In genomic region chr6:156848123-156848522, GRCh38 we compare ENCODE assay signal across 15 cellular contexts.
DNase-seq lines count a peak whose midpoint lies in the region; ATAC-seq, FAIRE-seq and TF ChIP-seq lines count a peak whose summit lies in the region.
"Had no signal": no experiment of that assay in that cellular context is flagged by ENCODE, and none has a peak within 500 bp of the region (broad histone marks: within the 10 kb centered on the region; RNA-seq: fewer than 3 reads in every experiment).

No MANE protein-coding gene starts in this region.

- in situ Hi-C loops in HepG2 (cut with HindIII; ENCODE audit: extremely low pct_ligation_motif_present, low pct_unique_long_range_greater_than_20kb): no loop called here

- DNase-seq in CD4-positive, alpha-beta T cell: no peak
- DNase-seq in naive thymus-derived CD8-positive, alpha-beta T cell: no peak
- no peak for DNase-seq in KG1 (lab: John Stamatoyannopoulos, UW)
- no peak for DNase-seq in NCI-H146 (lab: John Stamatoyannopoulos, UW)
- no peak for DNase-seq in HepG2 (ENCODE audit: low spot score)
- DNase-seq: activated CD4-positive, alpha-beta T cell treated with anti-CD3 and anti-CD28 coated beads, Interleukin-2, amount 50 U/mL, for 48 hours; activated gamma-delta T cell; PC-9; spleen had no signal

- H3K4me1 ChIP-seq in Loucy (ENCODE audit: insufficient read depth, low read length, poor library complexity, severe bottlenecking): peaks cover 49% of the 10 kb centered on the region
- H3K4me1 ChIP-seq in HepG2 (ENCODE audit: insufficient read depth, low read length): peaks cover 23% of the 10 kb centered on the region

- H3K4me2 ChIP-seq in Loucy (ENCODE audit: low read depth, low read length, poor library complexity, severe bottlenecking): peak overlapping the region; percentile 62
- no peak overlapping the region for H3K4me2 ChIP-seq in HepG2 (ENCODE audit: low read depth, low read length)
- H3K4me2 ChIP-seq: neural progenitor cell, PC-9 had no signal

- TF ChIP-seq RAD21 in HepG2 (CRISPR knock-in tag; IDR thresholded peaks at IDR 0.05): no peak

- peaks cover 9% of the 10 kb centered on the region for H3K36me3 Mint-ChIP-seq in CD4-positive, alpha-beta T cell (ENCODE audit: low read depth)
- H3K36me3 Mint-ChIP-seq in naive thymus-derived CD8-positive, alpha-beta T cell: peaks cover 0 to 6% (median 0%) of the 10 kb centered on the region in 3 donors

- H3K9me3 Mint-ChIP-seq in CD4-positive, alpha-beta T cell: no peaks in the 10 kb centered on the region
- no peaks in the 10 kb centered on the region for H3K9me3 Mint-ChIP-seq in naive thymus-derived CD8-positive, alpha-beta T cell
- H3K9me3 Mint-ChIP-seq: neural progenitor cell; T-helper 2 cell treated with Interferon-gamma antibody and Interleukin-4, amounts not matched to agents 5 μg/mL and 100 μg/mL, for 36 hours had no signal

- WGBS in HepG2 (ENCODE audit: low lambda C conversion rate): 94% methylated on average over 3 of the region's 3 CpGs

- FAIRE-seq in endometrium (lab: Jason Lieb, UNC) (peak; percentile 50), HepG2 (lab: Jason Lieb, UNC) (no peak)

- intact Hi-C loops in CD4-positive, alpha-beta T cell (cut with DNase I, micrococcal nuclease): loop anchor here in 1 of 2 experiments (5.0 kb wide), 1 partner anchor 66 kb away; no protein-coding TSS in a partner anchor
- intact Hi-C loops in HepG2 (cut with micrococcal nuclease; ENCODE audit: unreplicated experiment): no loop called here

- no peak overlapping the region for H2AFZ ChIP-seq in Loucy (ENCODE audit: low read length)
- no peak overlapping the region for H2AFZ ChIP-seq in HepG2 (ENCODE audit: low read length)
- H2AFZ ChIP-seq: neural progenitor cell, PC-9 had no signal

- no peaks in the 10 kb centered on the region for H3F3A ChIP-seq in Loucy (ENCODE audit: low read depth)

- POLR2A ChIA-PET in CD4-positive, alpha-beta T cell (lab: Charles Lee): interaction anchor here (0.8 to 1.6 kb wide), 2 partner anchors 69 to 71 kb away, joined by 3 to 4 read pairs; partner anchors contain the start of gene ARID1B
- POLR2A ChIA-PET in naive thymus-derived CD8-positive, alpha-beta T cell (lab: Charles Lee): no interaction called here
- POLR2A ChIA-PET in HepG2 (lab: Yijun Ruan, JAX): no interaction called here

- peak overlapping the region; percentile 8 for H3K27ac Mint-ChIP-seq in CD4-positive, alpha-beta T cell
- peak overlapping the region in 7 of 10 donors; percentile 50 to 88 (median 69) for H3K27ac Mint-ChIP-seq in naive thymus-derived CD8-positive, alpha-beta T cell
- H3K27ac Mint-ChIP-seq: neural progenitor cell; T-helper 2 cell treated with Interferon-gamma antibody and Interleukin-4, amounts not matched to agents 5 μg/mL and 100 μg/mL, for 36 hours had no signal

- H3K4me3 Mint-ChIP-seq in CD4-positive, alpha-beta T cell: no peak overlapping the region
- no peak overlapping the region for H3K4me3 Mint-ChIP-seq in naive thymus-derived CD8-positive, alpha-beta T cell
- H3K4me3 Mint-ChIP-seq: neural progenitor cell; T-helper 2 cell treated with Interferon-gamma antibody and Interleukin-4, amounts not matched to agents 5 μg/mL and 100 μg/mL, for 36 hours had no signal

- H3K4me1 Mint-ChIP-seq in CD4-positive, alpha-beta T cell (ENCODE audit: low read depth): peaks cover 98% of the 10 kb centered on the region
- H3K4me1 Mint-ChIP-seq in naive thymus-derived CD8-positive, alpha-beta T cell: peaks cover 44 to 97% (median 94%) of the 10 kb centered on the region in 4 donors

- no peak for TF ChIP-seq EP300 in HepG2 (IDR thresholded peaks at IDR 0.05; ENCODE audit: low read depth in 2 of 2, low read length in 2 of 2)
- TF ChIP-seq EP300 in HepG2 (CRISPR knock-in tag; IDR thresholded peaks at IDR 0.05; ENCODE audit: borderline replicate concordance): no peak

- no peaks in the 10 kb centered on the region for H3K27me3 ChIP-seq in CD4-positive, alpha-beta T cell (ENCODE audit: control insufficient read depth, insufficient read depth, low read length)
- no peaks in the 10 kb centered on the region for H3K27me3 ChIP-seq in Loucy (ENCODE audit: insufficient read depth, low read length, poor library complexity, severe bottlenecking)
- no peaks in the 10 kb centered on the region for H3K27me3 ChIP-seq in HepG2 (ENCODE audit: control insufficient read depth in 1 of 2, insufficient read depth in 2 of 2, low read length in 2 of 2)
- H3K27me3 ChIP-seq: neural progenitor cell, spleen had no signal

- H3K27me3 Mint-ChIP-seq in CD4-positive, alpha-beta T cell: no peaks in the 10 kb centered on the region
- H3K27me3 Mint-ChIP-seq in naive thymus-derived CD8-positive, alpha-beta T cell: no peaks in the 10 kb centered on the region

- CTCF ChIA-PET in CD4-positive, alpha-beta T cell (lab: Charles Lee): no interaction called here
- CTCF ChIA-PET in HepG2 (lab: Yijun Ruan, JAX; ENCODE audit: low intra/inter-chr PET ratio, low total read pairs): no interaction called here

- H3K9ac ChIP-seq in Loucy (ENCODE audit: low read depth, low read length, poor library complexity, severe bottlenecking) (no peak overlapping the region), HepG2 (ENCODE audit: insufficient read depth, low read depth, low read length) (no peak overlapping the region)
- H3K9ac ChIP-seq: neural progenitor cell had no signal

- ATAC-seq in CD4-positive, alpha-beta T cell (ENCODE audit: poor library complexity): no peak
- no peak for ATAC-seq in naive thymus-derived CD8-positive, alpha-beta T cell
- ATAC-seq in HepG2 (no peak), HG02588 (IDR thresholded peaks at IDR 0.05; ENCODE audit: unreplicated experiment) (no peak)

- H3K4me3 ChIP-seq in Loucy (ENCODE audit: low read length, poor library complexity, severe bottlenecking) (peak overlapping the region; percentile 31), HepG2 (replicated peaks in 1 of 3; ENCODE audit: insufficient read depth in 1 of 3, low read depth in 2 of 3, low read length in 3 of 3) (no peak overlapping the region)
- H3K4me3 ChIP-seq: neural progenitor cell, PC-9, spleen had no signal

- no peaks in the 10 kb centered on the region for H3K9me3 ChIP-seq in CD4-positive, alpha-beta T cell (ENCODE audit: control insufficient read depth, low read length)
- H3K9me3 ChIP-seq in Loucy (ENCODE audit: insufficient read depth, low read depth, low read length) (no peaks in the 10 kb centered on the region), HepG2 (ENCODE audit: low read length) (no peaks in the 10 kb centered on the region)
- H3K9me3 ChIP-seq: spleen had no signal

- no peaks in the 10 kb centered on the region for H3K9me2 ChIP-seq in Loucy (replicated peaks; ENCODE audit: low read depth, low read length)

- no peak for TF ChIP-seq POLR2A in HepG2 (IDR thresholded peaks at IDR 0.05; ENCODE audit: insufficient read depth in 1 of 2, low read depth in 2 of 2, low read length in 2 of 2)

- H4K20me1 ChIP-seq in Loucy (ENCODE audit: insufficient read depth, low read length, poor library complexity, severe bottlenecking) (peaks cover 96% of the 10 kb centered on the region), HepG2 (ENCODE audit: insufficient read depth, low read length) (no peaks in the 10 kb centered on the region; the same call in 1 of the 2 replicates)

- TF ChIP-seq CTCF in CD4-positive, alpha-beta T cell (IDR thresholded peaks at IDR 0.05): no peak
- TF ChIP-seq CTCF in Loucy (conservative IDR thresholded peaks at IDR 0.05; ENCODE audit: low read length) (no peak), HepG2 (CRISPR knock-in tag; IDR thresholded peaks at IDR 0.05) (no peak)

- H3K79me2 ChIP-seq in Loucy (ENCODE audit: insufficient read depth, low read length) (peaks cover 100% of the 10 kb centered on the region), HepG2 (ENCODE audit: insufficient read depth, low read length) (peaks cover 93% of the 10 kb centered on the region)

- H3K36me3 ChIP-seq in Loucy (ENCODE audit: insufficient read depth, low read length) (peaks cover 4% of the 10 kb centered on the region; the same call in 1 of the 2 replicates), HepG2 (replicated peaks in 1 of 2; ENCODE audit: control insufficient read depth in 1 of 2, insufficient read depth in 2 of 2, low read length in 2 of 2) (no peaks in the 10 kb centered on the region; a peak in 1 of 5 replicates)
- H3K36me3 ChIP-seq: neural progenitor cell, spleen had no signal

- no TSS peak for BruUV-seq in HepG2 (replicated peaks; lab: Mats Ljungman, UMichigan)

- no peak overlapping the region for H3K27ac ChIP-seq in CD4-positive, alpha-beta T cell (ENCODE audit: low read depth, low read length)
- no peak overlapping the region for H3K27ac ChIP-seq in HepG2 (ENCODE audit: extremely low read length, insufficient read depth, low read length)
- H3K27ac ChIP-seq: C4-2B, neural progenitor cell, PC-9 had no signal

TF ChIP-seq in HepG2, 621 proteins besides CTCF, POLR2A, EP300 and RAD21:
- TF ChIP-seq ZNF232 (CRISPR knock-in tag; IDR thresholded peaks at IDR 0.05; ENCODE audit: borderline replicate concordance) (no peak), ZNF350 (CRISPR knock-in tag; IDR thresholded peaks at IDR 0.05; ENCODE audit: borderline replicate concordance, low read depth) (no peak), ZNF292 (CRISPR knock-in tag; IDR thresholded peaks at IDR 0.05; ENCODE audit: borderline replicate concordance, low read depth) (no peak)
